1 cellular context compared by ENCODE assay signal in genomic region chr2:133420748-133421147, GRCh38.
TF ChIP-seq lines count a peak whose summit lies in the region.

No MANE protein-coding gene starts in this region.

TF ChIP-seq in neural cell, 6 proteins besides CTCF, POLR2A, EP300 and RAD21 (continued from another document):
- no peak for TF ChIP-seq REST (IDR thresholded peaks at IDR 0.05; ENCODE audit: borderline replicate concordance)
- TF ChIP-seq TAF1 (IDR thresholded peaks at IDR 0.05; ENCODE audit: low read depth), result no peak
TF ChIP-seq in neural cell: peak in this region for 0.
